Comparison of ENCODE assay signal across 8 cellular contexts in genomic region chr11:34811858-34812257, GRCh38.
"Had no signal": no experiment of that assay in that cellular context is flagged by ENCODE, and none has a peak within 500 bp of the region (broad histone marks: within the 10 kb centered on the region; RNA-seq: fewer than 3 reads in every experiment).

No MANE protein-coding gene starts in this region.

- H3K4me3 ChIP-seq: GM23248, HAP-1 had no signal

- H3K4me1 ChIP-seq: HAP-1 had no signal

- H3K9me3 ChIP-seq: HAP-1 had no signal

- ATAC-seq: HCT116, HepG2 had no signal

- DNase-seq: GM23248, GOT3, H7, HFFc6 had no signal

- H3K27ac ChIP-seq: GM23248, HL-60 had no signal

- H3K36me3 ChIP-seq: HAP-1 had no signal

- H3K9ac ChIP-seq: GM23248 had no signal
